Comparison of ENCODE assay signal across 8 cellular contexts in the genomic region with DNA sequence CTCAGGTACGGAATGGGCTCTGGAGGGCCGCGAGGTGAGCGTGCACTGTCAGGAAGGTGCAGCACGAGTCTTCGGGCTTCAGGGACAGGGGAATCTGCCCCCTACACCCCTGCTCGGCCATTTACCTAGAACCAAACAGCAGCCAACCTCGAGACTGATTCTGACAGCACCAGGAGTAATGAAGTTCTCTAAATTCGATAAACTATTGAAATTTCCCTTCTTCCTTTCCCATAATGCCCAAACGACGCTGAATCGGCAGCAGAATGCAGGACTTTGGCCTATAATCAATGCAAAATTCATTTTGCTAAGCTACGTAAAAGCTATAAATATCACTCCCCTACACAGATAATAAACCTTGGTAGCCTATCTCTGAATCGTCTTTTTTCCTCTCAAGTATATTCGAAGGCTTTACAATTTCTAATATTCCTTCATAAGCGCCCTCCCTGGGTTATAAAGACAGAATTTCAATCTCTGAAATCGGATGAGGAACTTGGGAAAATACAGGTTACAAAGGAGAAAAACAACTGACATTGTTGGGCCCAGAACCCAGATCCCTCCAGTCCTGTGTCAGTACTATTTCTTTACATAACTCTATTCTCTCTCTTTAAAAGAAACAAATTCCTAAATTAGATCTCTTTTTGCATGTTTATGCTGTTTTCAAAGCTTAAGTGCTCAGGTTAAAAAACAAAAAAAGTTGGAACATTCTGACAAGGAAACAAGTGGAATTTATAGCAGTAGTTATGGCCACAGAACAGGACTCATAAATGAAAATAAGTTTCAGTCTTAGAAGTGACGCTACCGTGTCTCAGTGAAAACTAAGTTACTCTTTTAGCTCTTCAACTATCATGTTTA.
DNase-seq lines count a peak whose midpoint lies in the region; ATAC-seq, FAIRE-seq and TF ChIP-seq lines count a peak whose summit lies in the region.

No MANE protein-coding gene starts in this region.

- H3K4me3 ChIP-seq in GM12878: peak overlapping the region; percentile 78; the same call in 1 of the 2 replicates
- H3K4me3 ChIP-seq in thymus (ENCODE audit: low read length): peak overlapping the region; percentile 81

- POLR2A ChIA-PET in GM12878 (lab: Charles Lee): interaction anchor here (0.6 kb wide), 1 partner anchor 249 kb away, joined by 4 read pairs; no protein-coding TSS in a partner anchor

- H3K9me3 ChIP-seq in GM12878 (replicated peaks; ENCODE audit: control insufficient read depth, insufficient read depth, low read length): no peaks in the 10 kb centered on the region
- H3K9me3 ChIP-seq in thymus (ENCODE audit: control insufficient read depth): no peaks in the 10 kb centered on the region

- no peak for TF ChIP-seq CTCF in GM12878 (IDR thresholded peaks at IDR 0.05 in 2 of 3, conservative IDR thresholded peaks at IDR 0.05 in 1 of 3; ENCODE audit: control insufficient read depth in 2 of 3, extremely low read depth in 1 of 3, insufficient read depth in 1 of 3, low read depth in 3 of 3, low read length in 3 of 3)

- no peaks in the 10 kb centered on the region for H3K79me2 ChIP-seq in GM12878 (ENCODE audit: control insufficient read depth, insufficient read depth, low read length)

- RAD21 ChIA-PET in GM12878 (lab: Charles Lee; ENCODE audit: unreplicated experiment): interaction anchor here (1.5 kb wide), 1 partner anchor 373 kb away, joined by 4 read pairs; no protein-coding TSS in a partner anchor

- FAIRE-seq in GM12878 (lab: Jason Lieb, UNC): peak; percentile 18

- no peak overlapping the region for H3K9ac ChIP-seq in GM12878 (ENCODE audit: control insufficient read depth, insufficient read depth, low read length)

- no peak for TF ChIP-seq POLR2A in GM12878 (IDR thresholded peaks at IDR 0.05; ENCODE audit: low read depth, low read length)

- H3K27ac ChIP-seq in GM12878 (ENCODE audit: control insufficient read depth, insufficient read depth) (no peak overlapping the region), thymus (ENCODE audit: low read depth) (peak overlapping the region; percentile 91)

- CTCF ChIA-PET in GM12878 (lab: Yijun Ruan, JAX): interaction anchor here (0.6 to 1.6 kb wide), 7 partner anchors 30 to 80 kb away, joined by 3 to 8 read pairs (median 4); no protein-coding TSS in a partner anchor

- DNase-seq in GM12878 (ENCODE audit: low read depth, low spot score): no peak
- peak; percentile 9 for DNase-seq in left kidney (ENCODE audit: low read depth, low spot score)
- no peak for DNase-seq in COLO668 (lab: John Stamatoyannopoulos, UW; ENCODE audit: unreplicated experiment)
- DNase-seq in NCI-H1417 treated with DMSO at 0.1 percent for 48 hours (lab: John Stamatoyannopoulos, UW): no peak

- no peak for TF ChIP-seq EP300 in GM12878 (IDR thresholded peaks at IDR 0.05; ENCODE audit: borderline replicate concordance in 1 of 2, control insufficient read depth in 1 of 2, low read depth in 2 of 2, low read length in 2 of 2)

- no TSS peak for BruUV-seq in GM12878 (replicated peaks; lab: Mats Ljungman, UMichigan)

- H3K27me3 ChIP-seq in GM12878 (replicated peaks in 1 of 2; ENCODE audit: control insufficient read depth in 2 of 2, insufficient read depth in 2 of 2, low read length in 1 of 2) (peaks cover 3 to 17% of the 10 kb centered on the region in 2 experiments), thymus (ENCODE audit: control insufficient read depth, insufficient read depth) (no peaks in the 10 kb centered on the region)

- SMC1A ChIA-PET in GM12878 (lab: Charles Lee; ENCODE audit: uncharacterized antibody, unreplicated experiment): interaction anchor here (0.8 to 1.3 kb wide), 4 partner anchors 41 to 373 kb away, joined by 3 to 4 read pairs (median 3); no protein-coding TSS in a partner anchor

- 13% methylated on average over 19 of the region's 19 CpGs for WGBS in GM12878 (ENCODE audit: insufficient coverage, insufficient replicate concordance, low lambda C conversion rate, missing lambda C conversion rate)
- 9% methylated on average over 19 of the region's 19 CpGs for WGBS in thymus

- in situ Hi-C loops in GM12878 (cut with MboI): no loop called here

- H2AFZ ChIP-seq in GM12878 (ENCODE audit: control insufficient read depth, low read depth, low read length): peak overlapping the region; percentile 78

- no peaks in the 10 kb centered on the region for H3K36me3 ChIP-seq in GM12878 (ENCODE audit: control insufficient read depth in 2 of 2, insufficient read depth in 2 of 2, low read length in 1 of 2)
- H3K36me3 ChIP-seq in thymus (ENCODE audit: control insufficient read depth, insufficient read depth): no peaks in the 10 kb centered on the region

- TF ChIP-seq RAD21 in GM12878 (IDR thresholded peaks at IDR 0.05; ENCODE audit: insufficient read depth, low read depth, low read length): no peak

- H3K4me1 ChIP-seq in GM12878 (ENCODE audit: control insufficient read depth, insufficient read depth, low read length): peaks cover 9% of the 10 kb centered on the region
- H3K4me1 ChIP-seq in thymus (ENCODE audit: control insufficient read depth, insufficient read depth, low read length): peaks cover 6% of the 10 kb centered on the region

- peak; percentile 38 for ATAC-seq in GM19324 (IDR thresholded peaks at IDR 0.05; ENCODE audit: low FRiP score, unreplicated experiment)
- peak; percentile 27 for ATAC-seq in HG03439 (IDR thresholded peaks at IDR 0.05; ENCODE audit: unreplicated experiment)
- peak; percentile 48 for ATAC-seq in GM12878
- ATAC-seq in GM21576 (IDR thresholded peaks at IDR 0.05; ENCODE audit: unreplicated experiment): no peak

- intact Hi-C loops in GM12878 (cut with micrococcal nuclease; ENCODE audit: unreplicated experiment): no loop called here

- H3K4me2 ChIP-seq in GM12878 (ENCODE audit: control insufficient read depth, insufficient read depth): peak overlapping the region; percentile 98

- no peaks in the 10 kb centered on the region for H4K20me1 ChIP-seq in GM12878 (ENCODE audit: control insufficient read depth, insufficient read depth)

TF ChIP-seq in GM12878, 131 proteins besides CTCF, POLR2A, EP300 and RAD21:
- TF ChIP-seq SMARCA5 (IDR thresholded peaks at IDR 0.05) (no peak), BMI1 (IDR thresholded peaks at IDR 0.05; ENCODE audit: borderline replicate concordance) (0 out of 2 replicates have a peak, but pooled peaks have one; percentile 23), PAX5 (IDR thresholded peaks at IDR 0.05; ENCODE audit: borderline replicate concordance, low read depth, low read length) (0 out of 2 replicates have a peak, but pooled peaks have one; percentile 4), ZNF207 (IDR thresholded peaks at IDR 0.05; ENCODE audit: borderline replicate concordance) (no peak), HDAC2 (IDR thresholded peaks at IDR 0.05) (no peak), GABPA (IDR thresholded peaks at IDR 0.05; ENCODE audit: low read depth) (no peak), POU2F2 (IDR thresholded peaks at IDR 0.05; ENCODE audit: borderline replicate concordance, low read depth, low read length) (no peak), CHD2 (IDR thresholded peaks at IDR 0.05; ENCODE audit: borderline replicate concordance, low read depth, low read length) (no peak), IKZF1 (conservative IDR thresholded peaks at IDR 0.05) (0 out of 2 replicates have a peak, but pooled peaks have one; percentile 6)
- TF ChIP-seq, protein P1, sequence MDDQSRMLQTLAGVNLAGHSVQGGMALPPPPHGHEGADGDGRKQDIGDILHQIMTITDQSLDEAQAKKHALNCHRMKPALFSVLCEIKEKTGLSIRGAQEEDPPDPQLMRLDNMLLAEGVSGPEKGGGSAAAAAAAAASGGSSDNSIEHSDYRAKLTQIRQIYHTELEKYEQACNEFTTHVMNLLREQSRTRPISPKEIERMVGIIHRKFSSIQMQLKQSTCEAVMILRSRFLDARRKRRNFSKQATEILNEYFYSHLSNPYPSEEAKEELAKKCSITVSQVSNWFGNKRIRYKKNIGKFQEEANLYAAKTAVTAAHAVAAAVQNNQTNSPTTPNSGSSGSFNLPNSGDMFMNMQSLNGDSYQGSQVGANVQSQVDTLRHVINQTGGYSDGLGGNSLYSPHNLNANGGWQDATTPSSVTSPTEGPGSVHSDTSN (IDR thresholded peaks at IDR 0.05; ENCODE audit: insufficient replicate concordance, low read depth, low read length): no peak
- TF ChIP-seq, protein P2, sequence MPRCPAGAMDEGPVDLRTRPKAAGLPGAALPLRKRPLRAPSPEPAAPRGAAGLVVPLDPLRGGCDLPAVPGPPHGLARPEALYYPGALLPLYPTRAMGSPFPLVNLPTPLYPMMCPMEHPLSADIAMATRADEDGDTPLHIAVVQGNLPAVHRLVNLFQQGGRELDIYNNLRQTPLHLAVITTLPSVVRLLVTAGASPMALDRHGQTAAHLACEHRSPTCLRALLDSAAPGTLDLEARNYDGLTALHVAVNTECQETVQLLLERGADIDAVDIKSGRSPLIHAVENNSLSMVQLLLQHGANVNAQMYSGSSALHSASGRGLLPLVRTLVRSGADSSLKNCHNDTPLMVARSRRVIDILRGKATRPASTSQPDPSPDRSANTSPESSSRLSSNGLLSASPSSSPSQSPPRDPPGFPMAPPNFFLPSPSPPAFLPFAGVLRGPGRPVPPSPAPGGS (IDR thresholded peaks at IDR 0.05; ENCODE audit: borderline replicate concordance, insufficient read depth, low read depth, low read length, poor library complexity, severe bottlenecking): no peak
- TF ChIP-seq, protein P3, sequence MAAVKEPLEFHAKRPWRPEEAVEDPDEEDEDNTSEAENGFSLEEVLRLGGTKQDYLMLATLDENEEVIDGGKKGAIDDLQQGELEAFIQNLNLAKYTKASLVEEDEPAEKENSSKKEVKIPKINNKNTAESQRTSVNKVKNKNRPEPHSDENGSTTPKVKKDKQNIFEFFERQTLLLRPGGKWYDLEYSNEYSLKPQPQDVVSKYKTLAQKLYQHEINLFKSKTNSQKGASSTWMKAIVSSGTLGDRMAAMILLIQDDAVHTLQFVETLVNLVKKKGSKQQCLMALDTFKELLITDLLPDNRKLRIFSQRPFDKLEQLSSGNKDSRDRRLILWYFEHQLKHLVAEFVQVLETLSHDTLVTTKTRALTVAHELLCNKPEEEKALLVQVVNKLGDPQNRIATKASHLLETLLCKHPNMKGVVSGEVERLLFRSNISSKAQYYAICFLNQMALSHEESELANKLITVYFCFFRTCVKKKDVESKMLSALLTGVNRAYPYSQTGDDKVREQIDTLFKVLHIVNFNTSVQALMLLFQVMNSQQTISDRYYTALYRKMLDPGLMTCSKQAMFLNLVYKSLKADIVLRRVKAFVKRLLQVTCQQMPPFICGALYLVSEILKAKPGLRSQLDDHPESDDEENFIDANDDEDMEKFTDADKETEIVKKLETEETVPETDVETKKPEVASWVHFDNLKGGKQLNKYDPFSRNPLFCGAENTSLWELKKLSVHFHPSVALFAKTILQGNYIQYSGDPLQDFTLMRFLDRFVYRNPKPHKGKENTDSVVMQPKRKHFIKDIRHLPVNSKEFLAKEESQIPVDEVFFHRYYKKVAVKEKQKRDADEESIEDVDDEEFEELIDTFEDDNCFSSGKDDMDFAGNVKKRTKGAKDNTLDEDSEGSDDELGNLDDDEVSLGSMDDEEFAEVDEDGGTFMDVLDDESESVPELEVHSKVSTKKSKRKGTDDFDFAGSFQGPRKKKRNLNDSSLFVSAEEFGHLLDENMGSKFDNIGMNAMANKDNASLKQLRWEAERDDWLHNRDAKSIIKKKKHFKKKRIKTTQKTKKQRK (IDR thresholded peaks at IDR 0.05; ENCODE audit: low read depth, low read length): no peak
